In the genomic region with DNA sequence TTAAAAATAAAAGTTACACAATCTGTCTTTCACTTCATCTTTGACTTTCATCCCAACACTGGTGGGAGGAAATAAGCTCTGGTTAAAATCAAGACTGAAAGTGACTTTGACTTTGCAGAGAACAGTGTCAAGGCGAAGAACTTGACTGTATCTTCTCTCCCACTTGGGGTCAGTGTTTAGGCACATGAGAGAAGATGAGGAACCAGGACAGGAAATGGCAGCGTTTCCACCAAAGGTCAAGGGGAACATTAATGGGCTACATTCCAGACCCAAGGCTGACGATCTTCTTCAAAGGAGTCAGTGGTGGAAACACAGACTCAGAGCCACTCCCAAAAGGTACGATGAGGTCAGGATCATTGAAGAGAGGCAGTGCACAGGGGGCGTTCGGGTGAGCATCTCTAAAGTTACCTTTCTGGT, we compare ENCODE assay signal across 8 cellular contexts.
A peak's percentile ranks its signal among the peaks of the same experiment; 100 is the strongest.
DNase-seq lines count a peak whose midpoint lies in the region; ATAC-seq, FAIRE-seq and TF ChIP-seq lines count a peak whose summit lies in the region.

No MANE protein-coding gene starts in this region.

- 55% methylated on average over 6 of the region's 6 CpGs for WGBS in esophagus muscularis mucosa

- H3K4me1 ChIP-seq in esophagus muscularis mucosa: peaks cover 0 to 14% (median 13%) of the 10 kb centered on the region in 4 donors

- TF ChIP-seq CTCF in esophagus muscularis mucosa (IDR thresholded peaks at IDR 0.05): peak; percentile 32 to 48 (median 38)
- TF ChIP-seq CTCF in omental fat pad (IDR thresholded peaks at IDR 0.05): no peak

- DNase-seq in RCC 7860 (ENCODE audit: low spot score): peak; percentile 61
- no peak for DNase-seq in esophagus muscularis mucosa (ENCODE audit: extremely low spot score)
- no peak for DNase-seq in omental fat pad (ENCODE audit: low spot score)
- no peak for DNase-seq in NCI-H526 treated with DMSO at 0.1 percent for 48 hours (lab: John Stamatoyannopoulos, UW)
- DNase-seq in H7: no peak

- TF ChIP-seq POLR2A in GM18505 (IDR thresholded peaks at IDR 0.05; ENCODE audit: borderline replicate concordance, extremely low read depth, insufficient read depth, insufficient read length): no peak
- no peak for TF ChIP-seq POLR2A in esophagus muscularis mucosa (IDR thresholded peaks at IDR 0.05; ENCODE audit: low read depth)

- intact Hi-C loops in esophagus muscularis mucosa (cut with DNase I): loop anchor here (2.0 kb wide), 1 partner anchor 607 kb away; no protein-coding TSS in a partner anchor

- TF ChIP-seq EP300 in esophagus muscularis mucosa (IDR thresholded peaks at IDR 0.05): no peak

- H3K27me3 ChIP-seq in esophagus muscularis mucosa (no peaks in the 10 kb centered on the region), H7 (ENCODE audit: control insufficient read depth, insufficient read depth, low read length) (no peaks in the 10 kb centered on the region)

- no peaks in the 10 kb centered on the region for H3K36me3 ChIP-seq in esophagus muscularis mucosa
- no peaks in the 10 kb centered on the region for H3K36me3 ChIP-seq in H7 (replicated peaks; ENCODE audit: control insufficient read depth, insufficient read depth, low read length)

- H3K9me3 ChIP-seq in esophagus muscularis mucosa: no peaks in the 10 kb centered on the region

- FAIRE-seq in RCC 7860 (lab: Jason Lieb, UNC): no peak

- H3K27ac ChIP-seq in esophagus muscularis mucosa (replicated peaks in 1 of 4): no peak overlapping the region

- ATAC-seq in GM18505 (IDR thresholded peaks at IDR 0.05; ENCODE audit: unreplicated experiment): peak; percentile 64
- ATAC-seq in HG03175 (IDR thresholded peaks at IDR 0.05; ENCODE audit: unreplicated experiment): peak; percentile 60
- peak; percentile 67 for ATAC-seq in omental fat pad (ENCODE audit: low FRiP score)
- ATAC-seq in GM18517 (IDR thresholded peaks at IDR 0.05; ENCODE audit: unreplicated experiment): no peak

- no peak overlapping the region for H3K4me3 ChIP-seq in esophagus muscularis mucosa
- H3K4me3 ChIP-seq in H7 (ENCODE audit: insufficient read depth, low read depth, low read length): no peak overlapping the region

Comparison
In these comparisons a context has a peak if more than half of its experiments do, and no peak if none do; other contexts are left out.
1. CTCF ChIP-seq: peak in esophagus muscularis mucosa (3 of 3); none in omental fat pad (0 of 3).